ENCODE assay signal across 8 cellular contexts in the genomic region with DNA sequence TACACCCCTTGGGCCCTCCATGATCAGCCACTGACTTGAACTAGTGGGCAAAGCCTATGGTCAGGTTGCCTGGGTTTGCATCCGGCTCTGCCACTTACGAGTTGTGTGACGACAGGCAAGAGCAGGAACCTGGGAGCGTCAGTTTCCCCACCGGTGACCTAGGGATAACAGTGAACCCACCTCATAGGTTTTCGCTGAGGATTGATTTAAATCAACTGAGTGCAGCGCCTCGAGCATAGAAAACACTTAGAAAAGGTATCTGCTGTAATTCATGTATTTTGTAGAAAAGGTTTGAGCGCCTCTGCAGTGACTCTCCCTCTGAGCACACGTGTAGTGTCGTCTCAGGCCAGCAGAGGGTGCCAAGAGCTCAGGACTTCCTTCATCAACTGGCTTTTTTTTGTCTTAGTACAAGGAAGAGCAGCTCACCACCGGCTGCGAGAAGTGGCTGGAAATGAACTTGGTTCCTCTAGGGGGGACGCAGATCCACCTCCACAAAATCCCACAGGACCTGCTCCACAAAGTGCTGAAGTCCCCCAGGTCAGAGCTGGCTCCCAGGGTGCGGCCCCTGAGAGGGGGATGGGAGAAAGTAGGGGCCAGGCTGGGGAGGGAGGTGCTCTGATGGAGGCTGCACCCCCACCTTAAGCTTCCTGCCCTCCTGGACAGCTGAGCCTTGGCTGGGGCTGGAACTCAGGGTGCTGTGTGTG. TPM values are rescaled to one million over a fixed set of nuclear protein-coding genes. Genes with fewer than 3 reads are reported as not detected.
DNase-seq lines count a peak whose midpoint lies in the region; ATAC-seq, FAIRE-seq and TF ChIP-seq lines count a peak whose summit lies in the region.

No MANE protein-coding gene starts in this region.

- H3K36me3 Mint-ChIP-seq in naive thymus-derived CD8-positive, alpha-beta T cell, result no peaks in the 10 kb centered on the region
- H3K36me3 Mint-ChIP-seq in stimulated activated effector memory CD8-positive, alpha-beta T cell treated with anti-CD3 and anti-CD28 coated beads, Interleukin-12 subunit alpha, Interleukin-12 subunit beta, amount 100 ng/mL, for 72 hours, result no peaks in the 10 kb centered on the region

- H2AFZ ChIP-seq in OCI-LY3 (ENCODE audit: low read depth, low read length), result peak overlapping the region; percentile 71; the same call in 1 of the 2 replicates

- no peaks in the 10 kb centered on the region for H4K20me1 ChIP-seq in OCI-LY3 (ENCODE audit: insufficient read depth, low read length)

- H3K9me3 ChIP-seq in OCI-LY3 (ENCODE audit: insufficient read depth, low read length), result no peaks in the 10 kb centered on the region
- no peaks in the 10 kb centered on the region for H3K9me3 ChIP-seq in esophagus squamous epithelium

- H3K27ac Mint-ChIP-seq in naive thymus-derived CD8-positive, alpha-beta T cell, result peak overlapping the region in 2 of 10 donors; percentile 28 to 63
- peak overlapping the region; percentile 11 for H3K27ac Mint-ChIP-seq in stimulated activated effector memory CD8-positive, alpha-beta T cell treated with anti-CD3 and anti-CD28 coated beads, Interleukin-12 subunit alpha, Interleukin-12 subunit beta, amount 100 ng/mL, for 72 hours

- intact Hi-C loops in esophagus squamous epithelium (cut with DNase I), result loop anchor here (5.0 kb wide), 2 partner anchors 139 to 269 kb away; no protein-coding TSS in a partner anchor

- H3K27ac ChIP-seq in OCI-LY3 (ENCODE audit: low read length), result peak overlapping the region; percentile 17; the same call in 1 of the 2 replicates
- H3K27ac ChIP-seq in esophagus squamous epithelium, result peak overlapping the region in 1 of 4 donors; percentile 17

- no peaks in the 10 kb centered on the region for H3K36me3 ChIP-seq in OCI-LY3 (replicated peaks; ENCODE audit: low read depth, low read length)
- H3K36me3 ChIP-seq in esophagus squamous epithelium, result no peaks in the 10 kb centered on the region

- H3K9me3 Mint-ChIP-seq in naive thymus-derived CD8-positive, alpha-beta T cell, result no peaks in the 10 kb centered on the region
- H3K9me3 Mint-ChIP-seq in stimulated activated effector memory CD8-positive, alpha-beta T cell treated with anti-CD3 and anti-CD28 coated beads, Interleukin-12 subunit alpha, Interleukin-12 subunit beta, amount 100 ng/mL, for 72 hours, result no peaks in the 10 kb centered on the region

- peak; percentile 67 for ATAC-seq in GM19043 (IDR thresholded peaks at IDR 0.05; ENCODE audit: low read depth, unreplicated experiment)
- peak; percentile 83 to 92 for ATAC-seq in naive thymus-derived CD8-positive, alpha-beta T cell
- ATAC-seq in stimulated activated effector memory CD8-positive, alpha-beta T cell treated with anti-CD3 and anti-CD28 coated beads, Interleukin-12 subunit alpha, Interleukin-12 subunit beta, amount 100 ng/mL, for 72 hours, result peak; percentile 77

- FAIRE-seq in HTR-8/SVneo (lab: Jason Lieb, UNC), result no peak

- peak overlapping the region; percentile 56 for H3K9ac ChIP-seq in OCI-LY3 (ENCODE audit: low read length)

- TF ChIP-seq POLR2A in esophagus squamous epithelium (IDR thresholded peaks at IDR 0.05), result no peak

- H3K27me3 ChIP-seq in OCI-LY3 (ENCODE audit: low read depth, low read length) (peaks cover 20% of the 10 kb centered on the region), esophagus squamous epithelium (no peaks in the 10 kb centered on the region)

- peaks cover 9 to 15% (median 11%) of the 10 kb centered on the region in 4 donors for H3K4me1 Mint-ChIP-seq in naive thymus-derived CD8-positive, alpha-beta T cell
- peaks cover 19% of the 10 kb centered on the region for H3K4me1 Mint-ChIP-seq in stimulated activated effector memory CD8-positive, alpha-beta T cell treated with anti-CD3 and anti-CD28 coated beads, Interleukin-12 subunit alpha, Interleukin-12 subunit beta, amount 100 ng/mL, for 72 hours

- WGBS in esophagus squamous epithelium, 2 donors, result 10 to 36% methylated on average over 6 to 11 of the region's 15 CpGs

- peak overlapping the region; percentile 89 for H3K4me2 ChIP-seq in OCI-LY3 (ENCODE audit: low read length)

- H3K27me3 Mint-ChIP-seq in naive thymus-derived CD8-positive, alpha-beta T cell, result peaks cover 0 to 18% (median 3%) of the 10 kb centered on the region in 5 donors

- H3K4me3 Mint-ChIP-seq in naive thymus-derived CD8-positive, alpha-beta T cell, result peak overlapping the region in 9 of 10 donors; percentile 16 to 70 (median 55)
- peak overlapping the region; percentile 44 for H3K4me3 Mint-ChIP-seq in stimulated activated effector memory CD8-positive, alpha-beta T cell treated with anti-CD3 and anti-CD28 coated beads, Interleukin-12 subunit alpha, Interleukin-12 subunit beta, amount 100 ng/mL, for 72 hours

- H3K4me1 ChIP-seq in OCI-LY3 (ENCODE audit: low read length) (peaks cover 61% of the 10 kb centered on the region), esophagus squamous epithelium (peaks cover 0 to 31% (median 8%) of the 10 kb centered on the region in 3 donors)

- DNase-seq in AG09319 (ENCODE audit: extremely low read depth, low read depth) (peak; percentile 40), HTR-8/SVneo (ENCODE audit: insufficient read length, low spot score) (peak; percentile 72), esophagus squamous epithelium (lab: John Stamatoyannopoulos, UW) (no peak)
- DNase-seq in activated T-cell treated with anti-CD3 and anti-CD28 coated beads, Interleukin-2, amount 50 U/mL, for 1 hour, result peak; percentile 69
- peak; percentile 29 to 80 (median 56) for DNase-seq in naive thymus-derived CD8-positive, alpha-beta T cell
- peak; percentile 42 to 78 for DNase-seq in stimulated activated effector memory CD8-positive, alpha-beta T cell treated with anti-CD3 and anti-CD28 coated beads, Interleukin-12 subunit alpha, Interleukin-12 subunit beta, amount 100 ng/mL, for 72 hours (ENCODE audit: low spot score in 2 of 2)

- no peaks in the 10 kb centered on the region for H3K79me2 ChIP-seq in OCI-LY3 (ENCODE audit: low read length)

- TF ChIP-seq CTCF in AG09319 (IDR thresholded peaks at IDR 0.05; ENCODE audit: low read depth, low read length) (peak; percentile 92), OCI-LY3 (IDR thresholded peaks at IDR 0.05; ENCODE audit: low read depth, low read length) (peak; percentile 85), esophagus squamous epithelium (IDR thresholded peaks at IDR 0.05) (peak; percentile 70 to 95 (median 92))

- POLR2A ChIA-PET in naive thymus-derived CD8-positive, alpha-beta T cell (lab: Charles Lee), result interaction anchor here (0.7 to 1.0 kb wide), 2 partner anchors 31 to 137 kb away, joined by 3 to 4 read pairs; no protein-coding TSS in a partner anchor

- H3K4me3 ChIP-seq in OCI-LY3 (ENCODE audit: low read length) (peak overlapping the region; percentile 77), esophagus squamous epithelium (peak overlapping the region in 2 of 4 donors; percentile 7 to 48)

RNA-seq across cellular contexts. Expression of a gene that starts 27.7 kb away (rescaled TPM):
- not detected for total RNA-seq in esophagus squamous epithelium
- not detected for total RNA-seq in naive thymus-derived CD8-positive, alpha-beta T cell
- not detected for polyA plus RNA-seq in naive thymus-derived CD8-positive, alpha-beta T cell
